8 cellular contexts compared by ENCODE assay signal in genomic region chr14:49634547-49635334, GRCh38. TPM values are rescaled to one million over a fixed set of nuclear protein-coding genes. Genes with fewer than 3 reads are reported as not detected.
DNase-seq lines count a peak whose midpoint lies in the region; ATAC-seq, FAIRE-seq and TF ChIP-seq lines count a peak whose summit lies in the region.

Gene DNAAF2 (minus strand): TSS chr14:49635244. CDS start chr14:49635149, 95 bp downstream.

- peaks cover 9% of the 10 kb centered on the region for H3K36me3 Mint-ChIP-seq in T-helper 17 cell (ENCODE audit: low read depth)

- H3K27ac Mint-ChIP-seq in T-helper 17 cell, result peak within 1 kb of the TSS; percentile 98

- H3K27ac ChIP-seq in ascending aorta (peak within 1 kb of the TSS; percentile 93 to 96), right cardiac atrium (ENCODE audit: low read length) (peak within 1 kb of the TSS; percentile 90)

- H3K4me3 Mint-ChIP-seq in T-helper 17 cell, result peak within 1 kb of the TSS; percentile 97

- peaks cover 0 to 7% of the 10 kb centered on the region in 2 donors for H3K4me1 ChIP-seq in ascending aorta
- H3K4me1 ChIP-seq in right cardiac atrium (ENCODE audit: control insufficient read depth, insufficient read depth, low read length), result peaks cover 5% of the 10 kb centered on the region

- WGBS in right cardiac atrium, result under 1% methylated on average over 80 of the region's 80 CpGs

- TF ChIP-seq POLR2A in GM12891 (IDR thresholded peaks at IDR 0.05; ENCODE audit: low read depth, low read length), result no peak; the same call in 1 of the 2 replicates

- DNase-seq in GM12891 (ENCODE audit: insufficient read length, low spot score) (peak; percentile 32), NCI-H1048 (lab: John Stamatoyannopoulos, UW) (peak; percentile 32), T-helper 17 cell (peak; percentile 51 to 63 (median 55)), ascending aorta (ENCODE audit: low spot score in 2 of 2) (peak; percentile 14 to 78), right cardiac atrium (peak; percentile 54 to 84 (median 83)), retinal pigment epithelial cell (ENCODE audit: low read depth) (peak; percentile 62), pons (ENCODE audit: low spot score) (no peak)

- H3K27me3 ChIP-seq in ascending aorta, result no peaks in the 10 kb centered on the region
- no peaks in the 10 kb centered on the region for H3K27me3 ChIP-seq in right cardiac atrium (ENCODE audit: control insufficient read depth, insufficient read depth)

- H3K4me1 Mint-ChIP-seq in T-helper 17 cell, result peaks cover 41% of the 10 kb centered on the region

- ATAC-seq in HG02623 (IDR thresholded peaks at IDR 0.05; ENCODE audit: unreplicated experiment), result peak; percentile 21
- peak; percentile 48 for ATAC-seq in T-helper 17 cell
- ATAC-seq in right cardiac atrium, result peak; percentile 62 to 76

- TF ChIP-seq CTCF in ascending aorta (IDR thresholded peaks at IDR 0.05) (no peak), retinal pigment epithelial cell (conservative IDR thresholded peaks at IDR 0.05; ENCODE audit: low read depth, low read length) (no peak)

- FAIRE-seq in GM12891 (lab: Jason Lieb, UNC), result peak; percentile 35

- H3K4me3 ChIP-seq in ascending aorta, result peak within 1 kb of the TSS; percentile 54 to 79
- H3K4me3 ChIP-seq in right cardiac atrium (ENCODE audit: low read length), result peak within 1 kb of the TSS; percentile 74
- H3K4me3 ChIP-seq in retinal pigment epithelial cell (ENCODE audit: low read length), result peak within 1 kb of the TSS; percentile 92

- intact Hi-C loops in ascending aorta (cut with DNase I) (loop anchor here (1.0 to 5.0 kb wide), 4 partner anchors 14 to 598 kb away; partner anchors contain the start of genes KLHDC2, MGAT2, RPL36AL and SOS2), right cardiac atrium (cut with DNase I) (loop anchor here in 2 of 4 donors (10.0 kb wide), 2 partner anchors 130 to 200 kb away; partner anchors contain the start of gene KLHDC2 (in 2 of the 2))

- H3K36me3 ChIP-seq in ascending aorta, result peaks cover 0 to 19% of the 10 kb centered on the region in 2 donors

- H3K9me3 ChIP-seq in T-helper 17 cell (ENCODE audit: control insufficient read depth, low read length, poor library complexity, severe bottlenecking), result no peaks in the 10 kb centered on the region
- no peaks in the 10 kb centered on the region for H3K9me3 ChIP-seq in ascending aorta
- no peaks in the 10 kb centered on the region for H3K9me3 ChIP-seq in right cardiac atrium (ENCODE audit: control insufficient read depth, low read length)

- no peaks in the 10 kb centered on the region for H3K27me3 Mint-ChIP-seq in T-helper 17 cell

TF ChIP-seq in GM12891, 5 proteins besides CTCF, POLR2A, EP300 and RAD21:
- TF ChIP-seq POLR2AphosphoS5 (IDR thresholded peaks at IDR 0.05; ENCODE audit: low read depth, low read length) (0 out of 2 replicates have a peak, but pooled peaks have one; percentile 24), POU2F2 (IDR thresholded peaks at IDR 0.05; ENCODE audit: low read depth, low read length) (no peak; the same call in 1 of the 2 replicates), SPI1 (IDR thresholded peaks at IDR 0.05; ENCODE audit: low read depth, low read length) (0 out of 2 replicates have a peak, but pooled peaks have one; percentile 1)
TF ChIP-seq in GM12891: peak in this region for 2.

RNA-seq across cellular contexts. Expression of gene DNAAF2, which starts in this region (rescaled TPM):
- 4.4 TPM for polyA plus RNA-seq in GM12891 (2012; ENCODE audit: low read depth, missing spikeins)
- total RNA-seq in T-helper 17 cell, result 10 to 100 TPM; 25.7 to 34.0 TPM
- 14.0 TPM for total RNA-seq in ascending aorta
- 1 to 10 TPM; 5.3 to 7.1 (median 6.1) TPM for total RNA-seq in right cardiac atrium
- polyA plus RNA-seq in right cardiac atrium, result 6.0 TPM
